Comparison of ENCODE assay signal across 10 cellular contexts in genomic region chr3:36124118-36124796, GRCh38.
DNase-seq lines count a peak whose midpoint lies in the region; ATAC-seq and TF ChIP-seq lines count a peak whose summit lies in the region.
"Had no signal": no experiment of that assay in that cellular context is flagged by ENCODE, and none has a peak within 500 bp of the region (broad histone marks: within the 10 kb centered on the region; RNA-seq: fewer than 3 reads in every experiment).

No MANE protein-coding gene starts in this region.

- H3K36me3 ChIP-seq in Panc1 (ENCODE audit: control insufficient read depth, insufficient read depth, low read length) (no peaks in the 10 kb centered on the region), upper lobe of right lung (no peaks in the 10 kb centered on the region)
- H3K36me3 ChIP-seq: transverse colon had no signal

- no peak overlapping the region for H3K27ac Mint-ChIP-seq in activated naive CD8-positive, alpha-beta T cell treated with anti-CD3 and anti-CD28 coated beads, Interleukin-2, amount 50 U/mL, for 24 hours

- BruUV-seq in Panc1 (replicated peaks; lab: Mats Ljungman, UMichigan), result no TSS peak

- H3K9me3 Mint-ChIP-seq in activated naive CD8-positive, alpha-beta T cell treated with anti-CD3 and anti-CD28 coated beads, Interleukin-2, amount 50 U/mL, for 24 hours, result peaks cover 26% of the 10 kb centered on the region

- no peak overlapping the region for H3K4me3 Mint-ChIP-seq in activated naive CD8-positive, alpha-beta T cell treated with anti-CD3 and anti-CD28 coated beads, Interleukin-2, amount 50 U/mL, for 24 hours

- no peak overlapping the region for H3K4me3 ChIP-seq in Panc1 (ENCODE audit: low read depth in 2 of 2, low read length in 2 of 2)
- no peak overlapping the region for H3K4me3 ChIP-seq in upper lobe of right lung
- H3K4me3 ChIP-seq: coronary artery, transverse colon had no signal

- peak; percentile 7 for DNase-seq in SIG-M5 treated with dmso at 0.1 percent for 504 hours (lab: John Stamatoyannopoulos, UW; ENCODE audit: unreplicated experiment)
- DNase-seq in SIG-M5 (lab: John Stamatoyannopoulos, UW), result no peak
- peak; percentile 25 for DNase-seq in Panc1 (ENCODE audit: low read depth, low spot score)
- peak; percentile 40 for DNase-seq in fibroblast of the conjunctiva (ENCODE audit: low read depth)
- DNase-seq in upper lobe of right lung, result no peak
- no peak for DNase-seq in activated naive CD8-positive, alpha-beta T cell treated with anti-CD3 and anti-CD28 coated beads, Interleukin-2, amount 50 U/mL, for 24 hours
- no peak for DNase-seq in activated naive CD4-positive, alpha-beta T cell (lab: John Stamatoyannopoulos, UW)
- no peak for DNase-seq in MV-4-11 (lab: John Stamatoyannopoulos, UW)
- DNase-seq: transverse colon had no signal

- H3K27me3 Mint-ChIP-seq in activated naive CD8-positive, alpha-beta T cell treated with anti-CD3 and anti-CD28 coated beads, Interleukin-2, amount 50 U/mL, for 24 hours, result no peaks in the 10 kb centered on the region

- CTCF ChIA-PET in Panc1 (lab: Charles Lee), result no interaction called here

- peak; percentile 60 for TF ChIP-seq CTCF in Panc1 (IDR thresholded peaks at IDR 0.05)
- TF ChIP-seq CTCF in upper lobe of right lung (IDR thresholded peaks at IDR 0.05), result peak; percentile 37

- ATAC-seq in Panc1 (peak; percentile 87), upper lobe of right lung (peak; percentile 74)
- no peak for ATAC-seq in activated naive CD8-positive, alpha-beta T cell treated with anti-CD3 and anti-CD28 coated beads, Interleukin-2, amount 50 U/mL, for 24 hours

- no peak overlapping the region for H3K27ac ChIP-seq in Panc1 (ENCODE audit: low read length)
- no peak overlapping the region for H3K27ac ChIP-seq in upper lobe of right lung
- H3K27ac ChIP-seq: coronary artery, transverse colon had no signal

- no peaks in the 10 kb centered on the region for H3K27me3 ChIP-seq in Panc1 (ENCODE audit: control insufficient read depth, insufficient read depth, low read length)
- H3K27me3 ChIP-seq in upper lobe of right lung, result no peaks in the 10 kb centered on the region
- H3K27me3 ChIP-seq: transverse colon had no signal

- in situ Hi-C loops in Panc1 (cut with HindIII; ENCODE audit: low pct_unique_long_range_greater_than_20kb, low sequenced_read_pairs), result no loop called here

- POLR2A ChIA-PET in Panc1 (lab: Charles Lee), result no interaction called here

- no peaks in the 10 kb centered on the region for H3K4me1 Mint-ChIP-seq in activated naive CD8-positive, alpha-beta T cell treated with anti-CD3 and anti-CD28 coated beads, Interleukin-2, amount 50 U/mL, for 24 hours

- H3K9me3 ChIP-seq in Panc1 (ENCODE audit: control insufficient read depth, insufficient read depth, low read depth, low read length) (no peaks in the 10 kb centered on the region), upper lobe of right lung (no peaks in the 10 kb centered on the region)
- H3K9me3 ChIP-seq: transverse colon had no signal

- no peaks in the 10 kb centered on the region for H3K4me1 ChIP-seq in Panc1 (ENCODE audit: control insufficient read depth, insufficient read depth, low read length)
- no peaks in the 10 kb centered on the region for H3K4me1 ChIP-seq in upper lobe of right lung
- H3K4me1 ChIP-seq: transverse colon had no signal

- H3K36me3 Mint-ChIP-seq in activated naive CD8-positive, alpha-beta T cell treated with anti-CD3 and anti-CD28 coated beads, Interleukin-2, amount 50 U/mL, for 24 hours (ENCODE audit: low read depth), result no peaks in the 10 kb centered on the region

- intact Hi-C loops in Panc1 (cut with micrococcal nuclease; ENCODE audit: unreplicated experiment) (loop anchor here (1.0 to 10.0 kb wide), 2 partner anchors 421 to 577 kb away; no protein-coding TSS in a partner anchor), upper lobe of right lung (cut with DNase I) (no loop called here)

Comparison
In these comparisons a context has a peak if more than half of its experiments do, and no peak if none do; other contexts are left out.
1. DNase-seq: peak in SIG-M5 treated with dmso at 0.1 percent for 504 hours (single experiment), Panc1 (single experiment) and fibroblast of the conjunctiva (single experiment); none in SIG-M5 (single experiment), upper lobe of right lung (single experiment), activated naive CD8-positive, alpha-beta T cell treated with anti-CD3 and anti-CD28 coated beads, Interleukin-2, amount 50 U/mL, for 24 hours (single experiment), activated naive CD4-positive, alpha-beta T cell (0 of 4) and MV-4-11 (single experiment).